11 cellular contexts compared by ENCODE assay signal in genomic region chr14:96507723-96508122, GRCh38.
"Had no signal": no experiment of that assay in that cellular context is flagged by ENCODE, and none has a peak within 500 bp of the region (broad histone marks: within the 10 kb centered on the region; RNA-seq: fewer than 3 reads in every experiment).

No MANE protein-coding gene starts in this region.

- H3K36me3 ChIP-seq: ovary, upper lobe of right lung had no signal

- H3K27me3 Mint-ChIP-seq: activated T-helper 17 cell treated with anti-CD3 and anti-CD28 coated beads, Interleukin-2, amount 50 U/mL, for 72 hours had no signal

- H3K4me3 ChIP-seq: lung, mucosa of descending colon, ovary, upper lobe of right lung had no signal

- DNase-seq: activated naive CD4-positive, alpha-beta T cell treated with anti-CD3 and anti-CD28 coated beads for 36 hours; amniotic stem cell; left cardiac atrium; mucosa of descending colon; ovary; stimulated activated CD4-positive, alpha-beta T cell treated with anti-CD3 and anti-CD28 coated beads, Interleukin-12 subunit alpha, Interleukin-12 subunit beta, amount 100 ng/mL, for 4 hours; stimulated activated naive CD8-positive, alpha-beta T cell treated with anti-CD3 and anti-CD28 coated beads, Interleukin-15, Interleukin-2, amounts not matched to agents 100 U/mL and 50 U/mL, for 24 hours; upper lobe of right lung had no signal

- ATAC-seq: activated T-helper 17 cell treated with anti-CD3 and anti-CD28 coated beads, Interleukin-2, amount 50 U/mL, for 72 hours; left cardiac atrium; mucosa of descending colon; stimulated activated naive CD8-positive, alpha-beta T cell treated with anti-CD3 and anti-CD28 coated beads, Interleukin-15, Interleukin-2, amounts not matched to agents 100 U/mL and 50 U/mL, for 24 hours; upper lobe of right lung had no signal

- H3K9me3 Mint-ChIP-seq: activated naive CD4-positive, alpha-beta T cell treated with anti-CD3 and anti-CD28 coated beads for 36 hours; activated T-helper 17 cell treated with anti-CD3 and anti-CD28 coated beads, Interleukin-2, amount 50 U/mL, for 72 hours; neural crest cell had no signal

- H3K9me3 ChIP-seq: mucosa of descending colon, ovary, upper lobe of right lung had no signal

- H3K27me3 ChIP-seq: ovary, upper lobe of right lung had no signal

- H3K27ac Mint-ChIP-seq: activated naive CD4-positive, alpha-beta T cell treated with anti-CD3 and anti-CD28 coated beads for 36 hours had no signal

- H3K4me3 Mint-ChIP-seq: activated naive CD4-positive, alpha-beta T cell treated with anti-CD3 and anti-CD28 coated beads for 36 hours had no signal

- H3K27ac ChIP-seq: ovary, upper lobe of right lung had no signal
